8 cellular contexts compared by ENCODE assay signal in genomic region chr5:80246995-80247729, GRCh38. TPM values are rescaled to one million over a fixed set of nuclear protein-coding genes. Genes with fewer than 3 reads are reported as not detected.
DNase-seq lines count a peak whose midpoint lies in the region; ATAC-seq and TF ChIP-seq lines count a peak whose summit lies in the region.

No MANE protein-coding gene starts in this region.

- peak; percentile 83 for ATAC-seq in CD8-positive, alpha-beta T cell
- ATAC-seq in GM21423 (IDR thresholded peaks at IDR 0.05; ENCODE audit: unreplicated experiment), result peak; percentile 71

- POLR2A ChIA-PET in CD8-positive, alpha-beta T cell (lab: Charles Lee), result interaction anchor here (0.9 to 2.7 kb wide), 8 partner anchors 9 to 96 kb away, joined by 3 to 9 read pairs (median 4); partner anchors contain the start of gene SERINC5

- no peak overlapping the region for H3K27ac ChIP-seq in CD8-positive, alpha-beta T cell (ENCODE audit: low read depth, low read length)

- peaks cover 70% of the 10 kb centered on the region for H3K4me1 Mint-ChIP-seq in CD8-positive, alpha-beta T cell (ENCODE audit: low read depth)
- peaks cover 72% of the 10 kb centered on the region for H3K4me1 Mint-ChIP-seq in stimulated activated naive CD8-positive, alpha-beta T cell treated with anti-CD3 and anti-CD28 coated beads, Interleukin-15, Interleukin-2, amounts not matched to agents 100 ng/mL and 50 ng/mL, for 24 hours (ENCODE audit: low read depth)

- H3K36me3 ChIP-seq in CD8-positive, alpha-beta T cell (ENCODE audit: insufficient read depth, low read length), result no peaks in the 10 kb centered on the region

- no peaks in the 10 kb centered on the region for H3K9me3 ChIP-seq in CD8-positive, alpha-beta T cell (ENCODE audit: low read length)

- H3K4me1 ChIP-seq in CD8-positive, alpha-beta T cell (ENCODE audit: insufficient read depth, low read length), result peaks cover 67% of the 10 kb centered on the region

- peak overlapping the region; percentile 83 for H3K27ac Mint-ChIP-seq in CD8-positive, alpha-beta T cell
- H3K27ac Mint-ChIP-seq in stimulated activated naive CD8-positive, alpha-beta T cell treated with anti-CD3 and anti-CD28 coated beads, Interleukin-15, Interleukin-2, amounts not matched to agents 100 ng/mL and 50 ng/mL, for 24 hours, result peak overlapping the region; percentile 90

- peaks cover 44% of the 10 kb centered on the region for H3K36me3 Mint-ChIP-seq in CD8-positive, alpha-beta T cell
- peaks cover 30% of the 10 kb centered on the region for H3K36me3 Mint-ChIP-seq in stimulated activated naive CD8-positive, alpha-beta T cell treated with anti-CD3 and anti-CD28 coated beads, Interleukin-15, Interleukin-2, amounts not matched to agents 100 ng/mL and 50 ng/mL, for 24 hours (ENCODE audit: low read depth)

- intact Hi-C loops in CD8-positive, alpha-beta T cell (cut with DNase I, micrococcal nuclease), result loop anchor here in 1 of 2 experiments (1.0 to 2.0 kb wide), 2 partner anchors 8 to 18 kb away; no protein-coding TSS in a partner anchor

- peak in 4 of 7 experiments; percentile 36 to 53 (median 43) for DNase-seq in CD8-positive, alpha-beta T cell
- DNase-seq in HT-29 (ENCODE audit: low spot score), result peak; percentile 92
- DNase-seq in SW480 (ENCODE audit: low spot score), result peak; percentile 96
- peak; percentile 55 to 86 for DNase-seq in T47D (ENCODE audit: low read depth in 1 of 2, low spot score in 1 of 2)
- DNase-seq in kidney tubule cell (ENCODE audit: low spot score), result peak; percentile 96
- DNase-seq in NK-92 treated with Interleukin-12 subunit alpha and Interleukin-12 subunit beta, amount 100 ng/mL, for 24 hours (lab: John Stamatoyannopoulos, UW), result no peak

- TF ChIP-seq CTCF in CD8-positive, alpha-beta T cell (IDR thresholded peaks at IDR 0.05), result no peak

- CTCF ChIA-PET in CD8-positive, alpha-beta T cell (lab: Charles Lee), result interaction anchor here (1.1 to 2.2 kb wide), 5 partner anchors 9 to 155 kb away, joined by 3 to 7 read pairs (median 5); no protein-coding TSS in a partner anchor

- H3K4me3 Mint-ChIP-seq in CD8-positive, alpha-beta T cell, result peak overlapping the region; percentile 69
- H3K4me3 Mint-ChIP-seq in stimulated activated naive CD8-positive, alpha-beta T cell treated with anti-CD3 and anti-CD28 coated beads, Interleukin-15, Interleukin-2, amounts not matched to agents 100 ng/mL and 50 ng/mL, for 24 hours, result peak overlapping the region; percentile 10

- in situ Hi-C loops in T47D (cut with HindIII; ENCODE audit: low pct_unique_long_range_greater_than_20kb, low sequenced_read_pairs), result no loop called here

- no peaks in the 10 kb centered on the region for H3K27me3 Mint-ChIP-seq in CD8-positive, alpha-beta T cell (ENCODE audit: low read depth)
- H3K27me3 Mint-ChIP-seq in stimulated activated naive CD8-positive, alpha-beta T cell treated with anti-CD3 and anti-CD28 coated beads, Interleukin-15, Interleukin-2, amounts not matched to agents 100 ng/mL and 50 ng/mL, for 24 hours, result no peaks in the 10 kb centered on the region

- peaks cover 7% of the 10 kb centered on the region for H3K9me3 Mint-ChIP-seq in CD8-positive, alpha-beta T cell
- H3K9me3 Mint-ChIP-seq in stimulated activated naive CD8-positive, alpha-beta T cell treated with anti-CD3 and anti-CD28 coated beads, Interleukin-15, Interleukin-2, amounts not matched to agents 100 ng/mL and 50 ng/mL, for 24 hours, result peaks cover 6% of the 10 kb centered on the region

- H3K4me3 ChIP-seq in CD8-positive, alpha-beta T cell (ENCODE audit: low read depth, low read length), result no peak overlapping the region

- no peaks in the 10 kb centered on the region for H3K27me3 ChIP-seq in CD8-positive, alpha-beta T cell (ENCODE audit: insufficient read depth, low read length)

RNA-seq across cellular contexts. Expression of gene SERINC5, which starts 8.7 kb away (rescaled TPM):
- total RNA-seq in CD8-positive, alpha-beta T cell, result 100 to 1,000 TPM; 112 to 117 TPM
- 47.2 and 48.8 TPM in 2 replicates for total RNA-seq in HT-29 (2014; rRNA removed; shearing (Covaris generic))
